Comparison of ENCODE assay signal across 10 cellular contexts in genomic region chr7:12436896-12437535, GRCh38.
DNase-seq lines count a peak whose midpoint lies in the region; ATAC-seq, FAIRE-seq and TF ChIP-seq lines count a peak whose summit lies in the region.
"Had no signal": no experiment of that assay in that cellular context is flagged by ENCODE, and none has a peak within 500 bp of the region (broad histone marks: within the 10 kb centered on the region; RNA-seq: fewer than 3 reads in every experiment).

No MANE protein-coding gene starts in this region.

- H3K9ac ChIP-seq in endocrine pancreas (ENCODE audit: control insufficient read depth, insufficient read depth, low read length), result no peak overlapping the region
- H3K9ac ChIP-seq: BLaER1 treated with 17β-estradiol and CSF1 and Interleukin-3, amounts not matched to agents 10 nM and 100 nM had no signal

- TF ChIP-seq POLR2A in H54 (IDR thresholded peaks at IDR 0.05; ENCODE audit: low read depth, low read length), result no peak

- ATAC-seq in GM21737 (IDR thresholded peaks at IDR 0.05; ENCODE audit: unreplicated experiment), result no peak
- ATAC-seq: stimulated activated effector memory CD8-positive, alpha-beta T cell treated with anti-CD3 and anti-CD28 coated beads, Interleukin-12 subunit alpha, Interleukin-12 subunit beta, amount 100 ng/mL, for 72 hours had no signal

- intact Hi-C loops in tibial artery (cut with DNase I; ENCODE audit: low total_unique reads), result no loop called here

- H3K27ac ChIP-seq in 22Rv1, result no peak overlapping the region
- no peak overlapping the region for H3K27ac ChIP-seq in tibial artery

- H3K9me3 ChIP-seq in endocrine pancreas (ENCODE audit: control insufficient read depth, low read length), result no peaks in the 10 kb centered on the region
- H3K9me3 ChIP-seq in tibial artery, result no peaks in the 10 kb centered on the region
- H3K9me3 ChIP-seq: BLaER1 treated with 17β-estradiol and CSF1 and Interleukin-3, amounts not matched to agents 10 nM and 100 nM had no signal

- H3K4me3 ChIP-seq in endocrine pancreas (ENCODE audit: control insufficient read depth, insufficient read depth, low read length) (peak overlapping the region; percentile 58), tibial artery (no peak overlapping the region)
- H3K4me3 ChIP-seq: BLaER1 treated with 17β-estradiol and CSF1 and Interleukin-3, amounts not matched to agents 10 nM and 100 nM had no signal

- H3K27me3 ChIP-seq in endocrine pancreas (ENCODE audit: control insufficient read depth, insufficient read depth, low read length) (no peaks in the 10 kb centered on the region), tibial artery (no peaks in the 10 kb centered on the region)
- H3K27me3 ChIP-seq: BLaER1 treated with 17β-estradiol and CSF1 and Interleukin-3, amounts not matched to agents 10 nM and 100 nM had no signal

- H3K4me1 ChIP-seq in endocrine pancreas (ENCODE audit: control insufficient read depth, insufficient read depth, low read length) (peaks cover 9% of the 10 kb centered on the region), tibial artery (no peaks in the 10 kb centered on the region)

- peak; percentile 94 for FAIRE-seq in H54 (lab: Jason Lieb, UNC)

- H3K36me3 ChIP-seq in endocrine pancreas (ENCODE audit: control insufficient read depth, insufficient read depth, low read length) (no peaks in the 10 kb centered on the region), tibial artery (no peaks in the 10 kb centered on the region)
- H3K36me3 ChIP-seq: BLaER1 treated with 17β-estradiol and CSF1 and Interleukin-3, amounts not matched to agents 10 nM and 100 nM had no signal

- TF ChIP-seq CTCF in 22Rv1 (IDR thresholded peaks at IDR 0.05), result peak; percentile 62
- no peak for TF ChIP-seq CTCF in tibial artery (IDR thresholded peaks at IDR 0.05)

- DNase-seq in H54 (ENCODE audit: insufficient read length, low spot score), result peak; percentile 10
- DNase-seq in NCI-H2227 (lab: John Stamatoyannopoulos, UW; ENCODE audit: unreplicated experiment), result peak; percentile 56
- DNase-seq in UCSD-AML1 (lab: John Stamatoyannopoulos, UW; ENCODE audit: unreplicated experiment), result no peak
- DNase-seq in tibial artery, result no peak
- DNase-seq in SW480 (ENCODE audit: low spot score), result no peak

Comparison
In these comparisons a context has a peak if more than half of its experiments do, and no peak if none do; other contexts are left out.
1. DNase-seq: peak in H54 (single experiment) and NCI-H2227 (single experiment); none in UCSD-AML1 (single experiment), tibial artery (0 of 2) and SW480 (single experiment).